ENCODE assay signal across 30 cellular contexts in genomic region chr19:33201473-33201872, GRCh38. TPM values are rescaled to one million over a fixed set of nuclear protein-coding genes. Genes with fewer than 3 reads are reported as not detected.
"Had no signal": no experiment of that assay in that cellular context is flagged by ENCODE, and none has a peak within 500 bp of the region (broad histone marks: within the 10 kb centered on the region; RNA-seq: fewer than 3 reads in every experiment).

No MANE protein-coding gene starts in this region.

- H3K36me3 ChIP-seq: neural progenitor cell, ovary, upper lobe of right lung had no signal

- ATAC-seq: natural killer cell; right cardiac atrium; stimulated activated effector memory CD8-positive, alpha-beta T cell treated with anti-CD3 and anti-CD28 coated beads, Interleukin-12 subunit alpha, Interleukin-12 subunit beta, amount 100 ng/mL, for 72 hours; upper lobe of right lung had no signal

- H3K4me3 Mint-ChIP-seq: mesothelial cell of epicardium; naive B cell; natural killer cell; nephron progenitor cell; neural progenitor cell; stimulated activated effector memory CD8-positive, alpha-beta T cell treated with anti-CD3 and anti-CD28 coated beads, Interleukin-12 subunit alpha, Interleukin-12 subunit beta, amount 100 ng/mL, for 72 hours; stimulated activated naive CD8-positive, alpha-beta T cell treated with anti-CD3 and anti-CD28 coated beads, Interleukin-15, Interleukin-2, amounts not matched to agents 100 ng/mL and 50 ng/mL, for 24 hours had no signal

- H3K36me3 Mint-ChIP-seq: naive B cell; natural killer cell; stimulated activated effector memory CD8-positive, alpha-beta T cell treated with anti-CD3 and anti-CD28 coated beads, Interleukin-12 subunit alpha, Interleukin-12 subunit beta, amount 100 ng/mL, for 72 hours had no signal

- H3K27me3 ChIP-seq: neural progenitor cell, neutrophil, ovary, sigmoid colon, spleen, suprapubic skin, tibial artery, upper lobe of right lung had no signal

- H3K4me2 ChIP-seq: neural progenitor cell had no signal

- H3K27me3 Mint-ChIP-seq: progenitor cell of endocrine pancreas had no signal

- H3K4me1 ChIP-seq: left ventricle myocardium inferior, neural progenitor cell, suprapubic skin, tibial artery, upper lobe of right lung had no signal

- H3K4me3 ChIP-seq: left ventricle myocardium inferior, lung, neural progenitor cell, ovary, sigmoid colon, spleen, suprapubic skin, thoracic aorta, tibial artery, upper lobe of right lung had no signal

- H3K4me1 Mint-ChIP-seq: mesothelial cell of epicardium; naive B cell; natural killer cell; nephron progenitor cell; stimulated activated effector memory CD8-positive, alpha-beta T cell treated with anti-CD3 and anti-CD28 coated beads, Interleukin-12 subunit alpha, Interleukin-12 subunit beta, amount 100 ng/mL, for 72 hours had no signal

- H2AFZ ChIP-seq: neural progenitor cell had no signal

- H3K9me3 ChIP-seq: left ventricle myocardium inferior, neutrophil, ovary, sigmoid colon, spleen, suprapubic skin, thoracic aorta, tibial artery, upper lobe of right lung had no signal

- H3K27ac ChIP-seq: left ventricle myocardium inferior, neural progenitor cell, ovary, sigmoid colon, spleen, suprapubic skin, thoracic aorta, tibial artery, upper lobe of right lung had no signal

- H3K27ac Mint-ChIP-seq: mesothelial cell of epicardium; naive B cell; natural killer cell; nephron progenitor cell; neural progenitor cell; stimulated activated effector memory CD8-positive, alpha-beta T cell treated with anti-CD3 and anti-CD28 coated beads, Interleukin-12 subunit alpha, Interleukin-12 subunit beta, amount 100 ng/mL, for 72 hours; stimulated activated naive CD8-positive, alpha-beta T cell treated with anti-CD3 and anti-CD28 coated beads, Interleukin-15, Interleukin-2, amounts not matched to agents 100 ng/mL and 50 ng/mL, for 24 hours had no signal

- H3K9me3 Mint-ChIP-seq: mesothelial cell of epicardium; naive B cell; natural killer cell; nephron progenitor cell; neural progenitor cell; stimulated activated effector memory CD8-positive, alpha-beta T cell treated with anti-CD3 and anti-CD28 coated beads, Interleukin-12 subunit alpha, Interleukin-12 subunit beta, amount 100 ng/mL, for 72 hours; stimulated activated naive CD8-positive, alpha-beta T cell treated with anti-CD3 and anti-CD28 coated beads, Interleukin-15, Interleukin-2, amounts not matched to agents 100 ng/mL and 50 ng/mL, for 24 hours had no signal

- DNase-seq: islet precursor cell; left ventricle myocardium inferior; mesendoderm; naive B cell; natural killer cell; nephron progenitor cell; occipital lobe; ovary; right cardiac atrium; sigmoid colon; small intestine; spleen; stimulated activated CD4-positive, alpha-beta T cell treated with anti-CD3 and anti-CD28 coated beads, Interleukin-4, amount 100 ng/mL, for 24 hours; stimulated activated naive CD4-positive, alpha-beta T cell; tibial artery; trophoblast cell; upper lobe of right lung had no signal

RNA-seq across cellular contexts. Expression of gene SLC7A10, which starts 24.2 kb away (rescaled TPM):
- total RNA-seq: kidney epithelial cell, left ventricle myocardium inferior, mononuclear cell, natural killer cell, ovary, pulmonary artery endothelial cell, renal cortical epithelial cell, right cardiac atrium, thoracic aorta had no signal
